ENCODE assay signal across 17 cellular contexts in the genomic region with DNA sequence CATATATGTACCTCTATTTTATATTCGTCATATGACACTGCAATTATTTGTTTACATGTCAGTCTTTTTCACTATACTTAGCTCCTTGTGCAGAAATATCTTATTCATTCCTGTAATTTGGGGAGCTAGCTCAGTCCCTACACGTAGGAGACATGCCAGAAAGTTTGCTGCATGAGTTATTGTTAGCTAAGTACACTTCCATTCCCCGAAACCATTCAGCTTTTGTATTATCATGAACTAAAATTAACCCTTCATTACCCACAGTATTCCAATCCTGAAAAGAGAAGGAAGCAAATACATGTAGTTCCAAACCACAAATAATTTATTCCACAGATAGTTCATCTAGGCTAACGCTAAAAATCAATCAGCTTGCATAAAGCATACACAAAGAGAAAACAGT.
"Had no signal": no experiment of that assay in that cellular context is flagged by ENCODE, and none has a peak within 500 bp of the region (broad histone marks: within the 10 kb centered on the region; RNA-seq: fewer than 3 reads in every experiment).

No MANE protein-coding gene starts in this region.

- H3K36me3 ChIP-seq: breast epithelium had no signal

- DNase-seq: activated CD4-positive, alpha-beta T cell treated with anti-CD3 and anti-CD28 coated beads, Interleukin-2, amount 50 U/mL, for 4 hours; activated CD4-positive, CD25-positive, alpha-beta regulatory T cell treated with anti-CD3 and anti-CD28 coated beads, Interleukin-2, amount 50 U/mL, for 72 hours; activated effector memory CD4-positive, alpha-beta T cell treated with Interleukin-2 at 50 U/mL for 16 hours; activated T-cell treated with anti-CD3 and anti-CD28 coated beads, Interleukin-2, amount 50 U/mL, for 1 hour; amygdala; colonic mucosa; effector CD4-positive, alpha-beta T cell; hippocampal formation; lower lobe of right lung; naive thymus-derived CD8-positive, alpha-beta T cell; occipital lobe; stimulated activated CD4-positive, alpha-beta T cell treated with anti-CD3 and anti-CD28 coated beads, Interleukin-15, amount 100 ng/mL, for 24 hours; stimulated activated CD4-positive, alpha-beta T cell treated with anti-CD3 and anti-CD28 coated beads, Interleukin-4, amount 100 ng/mL, for 4 hours; tibial artery had no signal

- H3K4me1 ChIP-seq: colonic mucosa, lower lobe of right lung, tibial artery had no signal

- H3K4me3 ChIP-seq: breast epithelium, colonic mucosa, gastroesophageal sphincter, lower lobe of right lung, tibial artery had no signal

- H3K9me3 ChIP-seq: breast epithelium, colonic mucosa, gastroesophageal sphincter, lower lobe of right lung, tibial artery had no signal

- ATAC-seq: activated naive CD4-positive, alpha-beta T cell treated with anti-CD3 and anti-CD28 coated beads, Interleukin-2, amount 50 U/mL, for 72 hours; gastroesophageal sphincter; lower lobe of right lung; naive thymus-derived CD8-positive, alpha-beta T cell had no signal

- H3K27ac ChIP-seq: breast epithelium, colonic mucosa, gastroesophageal sphincter, lower lobe of right lung, tibial artery had no signal

- H3K27me3 ChIP-seq: breast epithelium, colonic mucosa, gastroesophageal sphincter, tibial artery had no signal
